ENCODE assay signal across 32 cellular contexts in genomic region chr15:42143356-42143755, GRCh38. TPM values are rescaled to one million over a fixed set of nuclear protein-coding genes. Genes with fewer than 3 reads are reported as not detected.
"Had no signal": no experiment of that assay in that cellular context is flagged by ENCODE, and none has a peak within 500 bp of the region (broad histone marks: within the 10 kb centered on the region; RNA-seq: fewer than 3 reads in every experiment).

No MANE protein-coding gene starts in this region.

- H3K9ac ChIP-seq: KMS-11 had no signal

- FAIRE-seq: astrocyte, TTC549 had no signal

- H3K36me3 ChIP-seq: MG63 had no signal

- H3K9me3 ChIP-seq: MG63 had no signal

- H3K4me3 ChIP-seq: MG63, SK-N-MC had no signal

- H3K36me3 Mint-ChIP-seq: activated CD8-positive, alpha-beta memory T cell treated with anti-CD3 and anti-CD28 coated beads, Interleukin-2, amount 10 ng/mL, durations not matched to agents 7 days and 5 days; activated naive CD4-positive, alpha-beta T cell treated with anti-CD3 and anti-CD28 coated beads, Interleukin-2, amount 50 U/mL, for 24 hours; brain; IgD-negative memory B cell; T-cell had no signal

- H3K27ac Mint-ChIP-seq: activated CD8-positive, alpha-beta memory T cell treated with anti-CD3 and anti-CD28 coated beads, Interleukin-2, amount 10 ng/mL, durations not matched to agents 7 days and 5 days; activated naive CD4-positive, alpha-beta T cell treated with anti-CD3 and anti-CD28 coated beads, Interleukin-2, amount 50 U/mL, for 24 hours; activated T-cell treated with anti-CD3 and anti-CD28 coated beads, Interleukin-2, amount 50 U/mL, for 24 hours; activated T-helper 1 cell treated with anti-CD3 and anti-CD28 coated beads, Interleukin-12 subunit alpha, Interleukin-12 subunit beta, Interleukin-2, Interleukin-4 antibody, amounts not matched to agents 30 ng/mL and 10 ng/mL and 1 ng/mL, durations not matched to agents 14 hours and 24 hours and 36 hours; brain; IgD-negative memory B cell; T-cell had no signal

- H3K27me3 ChIP-seq: MG63 had no signal

- H3K9me3 Mint-ChIP-seq: activated naive CD4-positive, alpha-beta T cell treated with anti-CD3 and anti-CD28 coated beads, Interleukin-2, amount 50 U/mL, for 24 hours; activated T-cell treated with anti-CD3 and anti-CD28 coated beads, Interleukin-2, amount 50 U/mL, for 24 hours; activated T-helper 1 cell treated with anti-CD3 and anti-CD28 coated beads, Interleukin-12 subunit alpha, Interleukin-12 subunit beta, Interleukin-2, Interleukin-4 antibody, amounts not matched to agents 30 ng/mL and 10 ng/mL and 1 ng/mL, durations not matched to agents 14 hours and 24 hours and 36 hours; T-cell had no signal

- H3K27ac ChIP-seq: KMS-11, SK-N-MC had no signal

- DNase-seq: activated CD4-positive, alpha-beta T cell treated with anti-CD3 and anti-CD28 coated beads for 4 hours; activated CD4-positive, alpha-beta T cell treated with anti-CD3 and anti-CD28 coated beads, Interleukin-2, amount 50 U/mL, for 48 hours; activated CD4-positive, CD25-positive, alpha-beta regulatory T cell; activated CD8-positive, alpha-beta memory T cell treated with anti-CD3 and anti-CD28 coated beads, Interleukin-2, amount 10 ng/mL, durations not matched to agents 7 days and 5 days; activated effector memory CD4-positive, alpha-beta T cell treated with Interleukin-2 at 50 U/mL for 16 hours; activated naive CD4-positive, alpha-beta T cell; activated T-cell treated with anti-CD3 and anti-CD28 coated beads, Interleukin-2, amount 50 U/mL, for 24 hours; amygdala; cerebellar nuclear complex; MG63; NCI-H1105; NCI-H1436 treated with DMSO at 0.1 percent for 48 hours; NCI-H187 treated with DMSO at 0.1 percent for 48 hours; NCI-H2081 treated with DMSO at 0.1 percent for 48 hours; NCI-H2227 treated with DMSO at 0.1 percent for 48 hours; NCI-H446 treated with DMSO at 0.1 percent for 48 hours; NCI-H524 treated with DMSO at 0.1 percent for 48 hours; NCI-H82; T-cell; T-helper 2 cell; T1000 had no signal

- H3K4me1 Mint-ChIP-seq: activated CD8-positive, alpha-beta memory T cell treated with anti-CD3 and anti-CD28 coated beads, Interleukin-2, amount 10 ng/mL, durations not matched to agents 7 days and 5 days; activated naive CD4-positive, alpha-beta T cell treated with anti-CD3 and anti-CD28 coated beads, Interleukin-2, amount 50 U/mL, for 24 hours; brain; T-cell had no signal

- ATAC-seq: activated CD8-positive, alpha-beta memory T cell treated with anti-CD3 and anti-CD28 coated beads, Interleukin-2, amount 10 ng/mL, durations not matched to agents 7 days and 5 days; Right ventricle myocardium inferior; T-cell had no signal

- H3K4me2 ChIP-seq: KMS-11 had no signal

- H3K27me3 Mint-ChIP-seq: activated naive CD4-positive, alpha-beta T cell treated with anti-CD3 and anti-CD28 coated beads, Interleukin-2, amount 50 U/mL, for 24 hours had no signal

- H3K4me3 Mint-ChIP-seq: activated CD8-positive, alpha-beta memory T cell treated with anti-CD3 and anti-CD28 coated beads, Interleukin-2, amount 10 ng/mL, durations not matched to agents 7 days and 5 days; activated naive CD4-positive, alpha-beta T cell treated with anti-CD3 and anti-CD28 coated beads, Interleukin-2, amount 50 U/mL, for 24 hours; activated T-cell treated with anti-CD3 and anti-CD28 coated beads, Interleukin-2, amount 50 U/mL, for 24 hours; activated T-helper 1 cell treated with anti-CD3 and anti-CD28 coated beads, Interleukin-12 subunit alpha, Interleukin-12 subunit beta, Interleukin-2, Interleukin-4 antibody, amounts not matched to agents 30 ng/mL and 10 ng/mL and 1 ng/mL, durations not matched to agents 14 hours and 24 hours and 36 hours; brain; IgD-negative memory B cell; T-cell had no signal

RNA-seq across cellular contexts. Expression of gene PLA2G4F, which starts 13.1 kb away (rescaled TPM):
- total RNA-seq: activated CD8-positive, alpha-beta memory T cell treated with anti-CD3 and anti-CD28 coated beads, Interleukin-2, amount 10 ng/mL, durations not matched to agents 7 days and 5 days; activated T-helper 1 cell treated with anti-CD3 and anti-CD28 coated beads, Interleukin-12 subunit alpha, Interleukin-12 subunit beta, Interleukin-2, Interleukin-4 antibody, amounts not matched to agents 30 ng/mL and 10 ng/mL and 1 ng/mL, durations not matched to agents 14 hours and 24 hours and 36 hours; OCI-LY7; RPMI7951 had no signal
- polyA plus RNA-seq: IgD-negative memory B cell had no signal

RNA-seq across cellular contexts. Expression of gene PLA2G4D, which starts 49.0 kb away (rescaled TPM):
- total RNA-seq: activated CD8-positive, alpha-beta memory T cell treated with anti-CD3 and anti-CD28 coated beads, Interleukin-2, amount 10 ng/mL, durations not matched to agents 7 days and 5 days; activated T-helper 1 cell treated with anti-CD3 and anti-CD28 coated beads, Interleukin-12 subunit alpha, Interleukin-12 subunit beta, Interleukin-2, Interleukin-4 antibody, amounts not matched to agents 30 ng/mL and 10 ng/mL and 1 ng/mL, durations not matched to agents 14 hours and 24 hours and 36 hours; astrocyte; OCI-LY7; Right ventricle myocardium inferior; RPMI7951; T-cell had no signal
- polyA plus RNA-seq: IgD-negative memory B cell had no signal
